14 cellular contexts compared by ENCODE assay signal in genomic region chr5:34928267-34928666, GRCh38. TPM values are rescaled to one million over a fixed set of nuclear protein-coding genes. Genes with fewer than 3 reads are reported as not detected.
A peak's percentile ranks its signal among the peaks of the same experiment; 100 is the strongest.
DNase-seq lines count a peak whose midpoint lies in the region; ATAC-seq, FAIRE-seq and TF ChIP-seq lines count a peak whose summit lies in the region.
"Had no signal": no experiment of that assay in that cellular context is flagged by ENCODE, and none has a peak within 500 bp of the region (broad histone marks: within the 10 kb centered on the region; RNA-seq: fewer than 3 reads in every experiment).

No MANE protein-coding gene starts in this region.

- ATAC-seq in K562 (no peak), gastrocnemius medialis (no peak)

- POLR2A ChIA-PET in K562 (lab: Yijun Ruan, JAX): interaction anchor here (1.5 to 3.7 kb wide), 3 partner anchors 12 to 15 kb away, joined by 4 to 67 read pairs (median 22); partner anchors contain the start of genes BRIX1 and RAD1

- H2AFZ ChIP-seq in mammary epithelial cell (ENCODE audit: low read depth, low read length) (no peak overlapping the region), K562 (ENCODE audit: low read depth, low read length) (no peak overlapping the region), smooth muscle cell (ENCODE audit: low read depth) (no peak overlapping the region)

- H3K4me3 ChIP-seq in mammary epithelial cell (replicated peaks in 1 of 3; ENCODE audit: insufficient read depth in 1 of 3, low read depth in 2 of 3, low read length in 3 of 3) (no peak overlapping the region), breast epithelium (no peak overlapping the region), K562 (no peak overlapping the region), smooth muscle cell (peak overlapping the region; percentile 78), gastrocnemius medialis (no peak overlapping the region)

- peaks cover 23% of the 10 kb centered on the region for H3F3A ChIP-seq in smooth muscle cell (ENCODE audit: low read depth)

- H3K27ac Mint-ChIP-seq in activated naive CD4-positive, alpha-beta T cell treated with anti-CD3 and anti-CD28 coated beads for 36 hours: no peak overlapping the region

- dilution Hi-C loops in mammary epithelial cell (cut with HindIII; ENCODE audit: low sequenced_read_pairs): no loop called here

- no peak overlapping the region for H3K27ac ChIP-seq in mammary epithelial cell (ENCODE audit: insufficient read depth, low read depth, low read length)
- peak overlapping the region in 1 of 2 donors; percentile 95 for H3K27ac ChIP-seq in breast epithelium
- peak overlapping the region; percentile 47; the same call in 2 of the 3 replicates for H3K27ac ChIP-seq in K562 (ENCODE audit: extremely low read depth, low read depth, low read length)
- peak overlapping the region; percentile 2 for H3K27ac ChIP-seq in smooth muscle cell (ENCODE audit: low read depth)
- H3K27ac ChIP-seq in substantia nigra (ENCODE audit: low read depth, low read length, poor library complexity, severe bottlenecking): no peak overlapping the region
- H3K27ac ChIP-seq in gastrocnemius medialis: peak overlapping the region in 2 of 4 donors; percentile 77 to 87

- H3K9me3 ChIP-seq in mammary epithelial cell (replicated peaks; ENCODE audit: insufficient read depth, low read length) (no peaks in the 10 kb centered on the region), breast epithelium (no peaks in the 10 kb centered on the region), K562 (replicated peaks; ENCODE audit: control insufficient read depth, insufficient read depth, low read depth, low read length) (no peaks in the 10 kb centered on the region), smooth muscle cell (replicated peaks; ENCODE audit: low read depth) (no peaks in the 10 kb centered on the region), gastrocnemius medialis (no peaks in the 10 kb centered on the region)
- H3K9me3 ChIP-seq: tibial artery had no signal

- peaks cover 40% of the 10 kb centered on the region for H3K4me1 Mint-ChIP-seq in activated naive CD4-positive, alpha-beta T cell treated with anti-CD3 and anti-CD28 coated beads for 36 hours (ENCODE audit: low read depth)

- TF ChIP-seq CTCF in mammary epithelial cell (conservative IDR thresholded peaks at IDR 0.05 in 1 of 2, IDR thresholded peaks at IDR 0.05 in 1 of 2; ENCODE audit: extremely low read depth in 1 of 2, insufficient read depth in 1 of 2, low read depth in 1 of 2, low read length in 2 of 2) (no peak), breast epithelium (IDR thresholded peaks at IDR 0.05) (no peak), K562 (IDR thresholded peaks at IDR 0.05 in 2 of 3, conservative IDR thresholded peaks at IDR 0.05 in 1 of 3; ENCODE audit: insufficient read depth in 2 of 3, low read depth in 1 of 3, low read length in 3 of 3) (no peak), smooth muscle cell (IDR thresholded peaks at IDR 0.05; ENCODE audit: borderline replicate concordance, insufficient read depth, poor library complexity, severe bottlenecking) (no peak), gastrocnemius medialis (IDR thresholded peaks at IDR 0.05 in 4 of 5, conservative IDR thresholded peaks at IDR 0.05 in 1 of 5) (no peak)

- DNase-seq in mammary epithelial cell: no peak
- DNase-seq in breast epithelium (ENCODE audit: low spot score in 2 of 2): no peak
- peak; percentile 42 for DNase-seq in NOMO-1 treated with DMSO at 0.1 percent for 48 hours (lab: John Stamatoyannopoulos, UW; ENCODE audit: unreplicated experiment)
- DNase-seq in K562 (ENCODE audit: extremely low read depth in 1 of 4, low spot score in 3 of 4): peak in 1 of 4 experiments; percentile 14
- DNase-seq in smooth muscle cell (lab: John Stamatoyannopoulos, UW; ENCODE audit: unreplicated experiment): no peak
- no peak for DNase-seq in substantia nigra (lab: John Stamatoyannopoulos, UW)
- DNase-seq in gastrocnemius medialis: no peak
- DNase-seq in activated naive CD4-positive, alpha-beta T cell treated with anti-CD3 and anti-CD28 coated beads for 36 hours: no peak
- DNase-seq: central memory CD4-positive, alpha-beta T cell; islet precursor cell; midbrain; NCI-H1417; Right ventricle myocardium superior; tibial artery had no signal

- H4K20me1 ChIP-seq in mammary epithelial cell (ENCODE audit: insufficient read depth, low read length): no peaks in the 10 kb centered on the region
- H4K20me1 ChIP-seq in K562 (replicated peaks; ENCODE audit: control insufficient read depth, insufficient read depth, low read length): no peaks in the 10 kb centered on the region
- H4K20me1 ChIP-seq in smooth muscle cell (ENCODE audit: low read depth): peaks cover 26% of the 10 kb centered on the region

- 83% methylated on average over 5 of the region's 5 CpGs for WGBS in mammary epithelial cell (ENCODE audit: low coverage, missing lambda C conversion rate)
- 82% methylated on average over 5 of the region's 5 CpGs for WGBS in K562 (ENCODE audit: insufficient coverage, low coverage, missing lambda C conversion rate)
- WGBS in smooth muscle cell (ENCODE audit: low lambda C conversion rate): 92% methylated on average over 5 of the region's 5 CpGs

- no peak overlapping the region for H3K4me3 Mint-ChIP-seq in activated naive CD4-positive, alpha-beta T cell treated with anti-CD3 and anti-CD28 coated beads for 36 hours

- H3K9ac ChIP-seq in mammary epithelial cell (ENCODE audit: insufficient read depth, low read length): no peak overlapping the region
- H3K9ac ChIP-seq in K562 (ENCODE audit: insufficient read depth in 1 of 2, low read depth in 2 of 2, low read length in 2 of 2): peak overlapping the region in 1 of 2 experiments; percentile 38; a peak in 1 of 4 replicates
- H3K9ac ChIP-seq in smooth muscle cell (ENCODE audit: low read depth): no peak overlapping the region

- H3K9me1 ChIP-seq in K562 (ENCODE audit: control insufficient read depth, insufficient read depth, low read length): no peaks in the 10 kb centered on the region

- no peak for TF ChIP-seq RAD21 in K562 (CRISPR knock-in tag; conservative IDR thresholded peaks at IDR 0.05 in 1 of 2, IDR thresholded peaks at IDR 0.05 in 1 of 2)

- no peak for TF ChIP-seq EP300 in K562 (IDR thresholded peaks at IDR 0.05; ENCODE audit: low read length)

- H3K4me1 ChIP-seq in mammary epithelial cell (ENCODE audit: insufficient read depth, low read length) (peaks cover 29% of the 10 kb centered on the region), breast epithelium (peaks cover 3 to 4% of the 10 kb centered on the region in 2 donors), K562 (replicated peaks in 1 of 2; ENCODE audit: control insufficient read depth in 2 of 2, insufficient read depth in 2 of 2, low read length in 2 of 2) (peaks cover 16 to 30% of the 10 kb centered on the region in 2 experiments), smooth muscle cell (ENCODE audit: low read depth) (peaks cover 11% of the 10 kb centered on the region), gastrocnemius medialis (peaks cover 11 to 19% of the 10 kb centered on the region in 2 donors)

- CTCF ChIA-PET in mammary epithelial cell (lab: Charles Lee; ENCODE audit: low non-redundant PET) (no interaction called here), K562 (lab: Yijun Ruan, JAX; ENCODE audit: low intra/inter-chr PET ratio) (no interaction called here)
- CTCF ChIA-PET in activated naive CD4-positive, alpha-beta T cell treated with anti-CD3 and anti-CD28 coated beads for 36 hours (lab: Charles Lee): no interaction called here

- H3K79me2 ChIP-seq in mammary epithelial cell (ENCODE audit: insufficient read depth, low read length) (peaks cover 66% of the 10 kb centered on the region), K562 (ENCODE audit: control insufficient read depth, insufficient read depth, low read length) (peaks cover 69% of the 10 kb centered on the region), smooth muscle cell (ENCODE audit: low read depth) (peaks cover 33% of the 10 kb centered on the region)

- BruUV-seq in mammary epithelial cell (replicated peaks; lab: Mats Ljungman, UMichigan) (no TSS peak), K562 (replicated peaks; lab: Mats Ljungman, UMichigan) (no TSS peak)

- H3K36me3 ChIP-seq in mammary epithelial cell (ENCODE audit: insufficient read depth, low read length) (peaks cover 29% of the 10 kb centered on the region), breast epithelium (no peaks in the 10 kb centered on the region), K562 (ENCODE audit: control insufficient read depth, insufficient read depth, low read length) (peaks cover 62% of the 10 kb centered on the region), smooth muscle cell (ENCODE audit: low read depth) (peaks cover 8% of the 10 kb centered on the region), gastrocnemius medialis (peaks cover 0 to 32% of the 10 kb centered on the region in 2 donors)

- TF ChIP-seq POLR2A in breast epithelium (IDR thresholded peaks at IDR 0.05) (no peak), K562 (conservative IDR thresholded peaks at IDR 0.05) (no peak; the same call in 1 of the 2 replicates), gastrocnemius medialis (IDR thresholded peaks at IDR 0.05) (no peak)

- H3K36me3 Mint-ChIP-seq in activated naive CD4-positive, alpha-beta T cell treated with anti-CD3 and anti-CD28 coated beads for 36 hours (ENCODE audit: low read depth): peaks cover 30% of the 10 kb centered on the region

- in situ Hi-C loops in mammary epithelial cell (cut with MboI; ENCODE audit: low sequenced_read_pairs in 2 of 2) (no loop called here), K562 (cut with MboI) (no loop called here), gastrocnemius medialis (cut with MboI; ENCODE audit: low sequenced_read_pairs in 4 of 4) (loop anchor here in 2 of 4 donors (10.0 to 25.0 kb wide), 3 partner anchors 1227 to 1491 kb away; partner anchors contain the start of genes TARS1 (in 2 of the 2), LMBRD2 (in 1 of the 2) and SKP2 (in 1 of the 2))

- peak overlapping the region; percentile 89 for H3K4me2 ChIP-seq in mammary epithelial cell (ENCODE audit: insufficient read depth, low read depth, low read length)
- H3K4me2 ChIP-seq in K562 (ENCODE audit: insufficient read depth, low read length): peak overlapping the region; percentile 79
- H3K4me2 ChIP-seq in smooth muscle cell: no peak overlapping the region

- H3K9me3 Mint-ChIP-seq in activated naive CD4-positive, alpha-beta T cell treated with anti-CD3 and anti-CD28 coated beads for 36 hours: no peaks in the 10 kb centered on the region

- H3K27me3 Mint-ChIP-seq in activated naive CD4-positive, alpha-beta T cell treated with anti-CD3 and anti-CD28 coated beads for 36 hours (ENCODE audit: low read depth): no peaks in the 10 kb centered on the region

- no peak for FAIRE-seq in K562 (lab: Jason Lieb, UNC)

- intact Hi-C loops in mammary epithelial cell (cut with micrococcal nuclease) (no loop called here), breast epithelium (cut with DNase I; ENCODE audit: low total_unique reads) (no loop called here), K562 (cut with micrococcal nuclease) (no loop called here), gastrocnemius medialis (cut with DNase I; ENCODE audit: low total_unique reads) (loop anchor here (5.0 to 10.0 kb wide), 2 partner anchors 273 to 1486 kb away; partner anchors contain the start of genes RAI14 and TARS1)
- intact Hi-C loops in activated naive CD4-positive, alpha-beta T cell treated with anti-CD3 and anti-CD28 coated beads for 36 hours (cut with micrococcal nuclease): loop anchor here (5.0 to 10.0 kb wide), 8 partner anchors 689 to 1486 kb away; partner anchors contain the start of genes AMACR, IL7R, LMBRD2 and NADK2

- H3K27me3 ChIP-seq in mammary epithelial cell (ENCODE audit: insufficient read depth, low read length): no peaks in the 10 kb centered on the region
- H3K27me3 ChIP-seq in breast epithelium: no peaks in the 10 kb centered on the region
- H3K27me3 ChIP-seq in K562 (ENCODE audit: control insufficient read depth in 2 of 2, insufficient read depth in 2 of 2, low read length in 2 of 2): no peaks in the 10 kb centered on the region
- no peaks in the 10 kb centered on the region for H3K27me3 ChIP-seq in smooth muscle cell (ENCODE audit: low read depth)
- H3K27me3 ChIP-seq in gastrocnemius medialis: no peaks in the 10 kb centered on the region
- H3K27me3 ChIP-seq: tibial artery had no signal

RNA-seq across cellular contexts. Expression of gene DNAJC21, which starts 1.1 kb away (rescaled TPM):
- total RNA-seq in mammary epithelial cell: 10 to 100 TPM; 23.2 to 53.0 TPM
- polyA plus RNA-seq in mammary epithelial cell: 20.1 TPM
- 29.3 TPM for polyA minus RNA-seq in mammary epithelial cell
- 10 to 100 TPM; 33.8 to 39.8 (median 36.9) TPM for total RNA-seq in breast epithelium
- total RNA-seq in K562 (2011; cell fraction: chromatin; rRNA removed; ENCODE audit: low replicate concordance): 39.8 and 116 TPM in 2 replicates
- total RNA-seq in K562 (2011; cell fraction: nucleolus; rRNA removed): 17.7 and 25.3 TPM in 2 replicates
- 46.5 and 68.7 TPM in 2 replicates for total RNA-seq in K562 (2011; cell fraction: nucleoplasm; rRNA removed)
- total RNA-seq in K562 (2014; rRNA removed): 77.5 and 83.3 TPM in 2 replicates
- 104 and 118 TPM in 2 replicates for total RNA-seq in K562 (2014; rRNA removed; fragmentation: Illumina TruSeq; extraction: Trizol)
- 98.0 and 102 TPM in 2 replicates for total RNA-seq in K562 (2015; rRNA removed; fragmentation: Illumina TruSeq; extraction: Trizol)
- total RNA-seq in K562 (2021): 66.3 and 70.7 TPM in 2 replicates
- polyA plus RNA-seq in K562 (2011; rRNA removed): 32.2 and 58.5 TPM in 2 replicates
- polyA plus RNA-seq in K562 (2011; cell fraction: cytosol; rRNA removed): 7.0 and 12.1 TPM in 2 replicates
- 19.7 and 23.1 TPM in 2 replicates for polyA plus RNA-seq in K562 (2011; cell fraction: nucleus; rRNA removed)
- 51.5 and 71.1 TPM in 2 replicates for polyA plus RNA-seq in K562 (2012)
- 86.5 and 105 TPM in 2 replicates for polyA plus RNA-seq in K562 (2014; fragmentation: Illumina TruSeq; extraction: Trizol)
- polyA plus RNA-seq in K562 (2014; fragmentation: Nextera tagmentation; extraction: Ambion mirVana): 10 to 100 TPM; 26.6 to 29.7 TPM
- polyA plus RNA-seq in K562 (2014; rRNA removed): 54.9 and 63.9 TPM in 2 replicates
- 80.9 and 97.2 TPM in 2 replicates for polyA minus RNA-seq in K562 (2011; rRNA and poly(A)+ RNA removed)
- polyA minus RNA-seq in K562 (2011; cell fraction: cytosol; rRNA and poly(A)+ RNA removed): 25.2 and 31.1 TPM in 2 replicates
- polyA minus RNA-seq in K562 (2011; cell fraction: nucleus; rRNA and poly(A)+ RNA removed): 20.7 and 45.9 TPM in 2 replicates
- 24.1 and 27.9 TPM in 2 replicates for total RNA-seq in smooth muscle cell
- 21.8 and 29.1 TPM in 2 replicates for polyA plus RNA-seq in smooth muscle cell
- total RNA-seq in gastrocnemius medialis: 10 to 100 TPM; 40.9 to 81.7 (median 74.7) TPM
- 10 to 100 TPM; 59.1 to 62.1 TPM for total RNA-seq in activated naive CD4-positive, alpha-beta T cell treated with anti-CD3 and anti-CD28 coated beads for 36 hours

RNA-seq across cellular contexts. Expression of gene BRIX1, which starts 12.8 kb away (rescaled TPM):
- total RNA-seq in mammary epithelial cell: 10 to 100 TPM; 20.8 to 39.8 TPM
- 22.4 TPM for polyA plus RNA-seq in mammary epithelial cell
- polyA minus RNA-seq in mammary epithelial cell: 16.5 TPM
- 10 to 100 TPM; 18.2 to 28.8 (median 23.7) TPM for total RNA-seq in breast epithelium
- 40.7 and 142 TPM in 2 replicates for total RNA-seq in K562 (2011; cell fraction: chromatin; rRNA removed; ENCODE audit: low replicate concordance)
- 26.7 and 34.7 TPM in 2 replicates for total RNA-seq in K562 (2011; cell fraction: nucleolus; rRNA removed)
- 60.4 and 72.4 TPM in 2 replicates for total RNA-seq in K562 (2011; cell fraction: nucleoplasm; rRNA removed)
- total RNA-seq in K562 (2014; rRNA removed): 118 and 119 TPM in 2 replicates
- 159 and 166 TPM in 2 replicates for total RNA-seq in K562 (2014; rRNA removed; fragmentation: Illumina TruSeq; extraction: Trizol)
- 156 and 169 TPM in 2 replicates for total RNA-seq in K562 (2015; rRNA removed; fragmentation: Illumina TruSeq; extraction: Trizol)
- 115 and 119 TPM in 2 replicates for total RNA-seq in K562 (2021)
- polyA plus RNA-seq in K562 (2011; rRNA removed): 112 and 161 TPM in 2 replicates
- 17.1 and 48.8 TPM in 2 replicates for polyA plus RNA-seq in K562 (2011; cell fraction: cytosol; rRNA removed)
- 26.1 and 46.6 TPM in 2 replicates for polyA plus RNA-seq in K562 (2011; cell fraction: nucleus; rRNA removed)
- 59.1 and 82.5 TPM in 2 replicates for polyA plus RNA-seq in K562 (2012)
- 142 and 193 TPM in 2 replicates for polyA plus RNA-seq in K562 (2014; fragmentation: Illumina TruSeq; extraction: Trizol)
- 100 to 1,000 TPM; 125 to 157 TPM for polyA plus RNA-seq in K562 (2014; fragmentation: Nextera tagmentation; extraction: Ambion mirVana)
- 161 and 170 TPM in 2 replicates for polyA plus RNA-seq in K562 (2014; rRNA removed)
- 104 and 106 TPM in 2 replicates for polyA minus RNA-seq in K562 (2011; rRNA and poly(A)+ RNA removed)
- 40.9 and 62.6 TPM in 2 replicates for polyA minus RNA-seq in K562 (2011; cell fraction: cytosol; rRNA and poly(A)+ RNA removed)
- 34.1 and 61.0 TPM in 2 replicates for polyA minus RNA-seq in K562 (2011; cell fraction: nucleus; rRNA and poly(A)+ RNA removed)
- total RNA-seq in smooth muscle cell: 38.1 and 39.6 TPM in 2 replicates
- polyA plus RNA-seq in smooth muscle cell: 25.8 and 34.8 TPM in 2 replicates
- total RNA-seq in gastrocnemius medialis: 10 to 100 TPM in 3 of 4 donors, 1 to 10 TPM in 1; 9.2 to 15.7 (median 12.0) TPM
- 10 to 100 TPM; 66.5 to 69.0 TPM for total RNA-seq in activated naive CD4-positive, alpha-beta T cell treated with anti-CD3 and anti-CD28 coated beads for 36 hours

RNA-seq across cellular contexts. Expression of gene RAD1, which starts 13.0 kb away (rescaled TPM):
- total RNA-seq in mammary epithelial cell: 10 to 100 TPM; 25.0 to 25.7 TPM
- polyA plus RNA-seq in mammary epithelial cell: 17.7 TPM
- polyA minus RNA-seq in mammary epithelial cell: 9.2 TPM
- total RNA-seq in breast epithelium: 10 to 100 TPM; 12.8 to 23.3 (median 18.7) TPM
- 75.3 and 78.4 TPM in 2 replicates for total RNA-seq in K562 (2011; cell fraction: chromatin; rRNA removed; ENCODE audit: low replicate concordance)
- total RNA-seq in K562 (2011; cell fraction: nucleolus; rRNA removed): 50.4 and 59.2 TPM in 2 replicates
- total RNA-seq in K562 (2011; cell fraction: nucleoplasm; rRNA removed): 51.7 and 52.6 TPM in 2 replicates
- 52.9 and 62.7 TPM in 2 replicates for total RNA-seq in K562 (2014; rRNA removed)
- 59.4 and 60.9 TPM in 2 replicates for total RNA-seq in K562 (2014; rRNA removed; fragmentation: Illumina TruSeq; extraction: Trizol)
- total RNA-seq in K562 (2015; rRNA removed; fragmentation: Illumina TruSeq; extraction: Trizol): 52.4 and 60.8 TPM in 2 replicates
- 54.1 and 54.9 TPM in 2 replicates for total RNA-seq in K562 (2021)
- polyA plus RNA-seq in K562 (2011; rRNA removed): 52.1 and 78.1 TPM in 2 replicates
- polyA plus RNA-seq in K562 (2011; cell fraction: cytosol; rRNA removed): 22.0 and 25.7 TPM in 2 replicates
- polyA plus RNA-seq in K562 (2011; cell fraction: nucleus; rRNA removed): 28.3 and 30.4 TPM in 2 replicates
- polyA plus RNA-seq in K562 (2012): 33.4 and 56.4 TPM in 2 replicates
- 44.5 and 54.9 TPM in 2 replicates for polyA plus RNA-seq in K562 (2014; fragmentation: Illumina TruSeq; extraction: Trizol)
- polyA plus RNA-seq in K562 (2014; fragmentation: Nextera tagmentation; extraction: Ambion mirVana): 100 to 1,000 TPM; 120 to 148 TPM
- polyA plus RNA-seq in K562 (2014; rRNA removed): 54.4 and 69.3 TPM in 2 replicates
- 59.4 and 68.8 TPM in 2 replicates for polyA minus RNA-seq in K562 (2011; rRNA and poly(A)+ RNA removed)
- 30.7 and 38.0 TPM in 2 replicates for polyA minus RNA-seq in K562 (2011; cell fraction: cytosol; rRNA and poly(A)+ RNA removed)
- polyA minus RNA-seq in K562 (2011; cell fraction: nucleus; rRNA and poly(A)+ RNA removed): 52.6 and 58.6 TPM in 2 replicates
- 14.5 and 33.2 TPM in 2 replicates for total RNA-seq in smooth muscle cell
- polyA plus RNA-seq in smooth muscle cell: 24.1 and 26.4 TPM in 2 replicates
- total RNA-seq in gastrocnemius medialis: 10 to 100 TPM in 3 of 4 donors, 1 to 10 TPM in 1; 7.8 to 21.2 (median 18.1) TPM
- total RNA-seq in activated naive CD4-positive, alpha-beta T cell treated with anti-CD3 and anti-CD28 coated beads for 36 hours: 10 to 100 TPM; 38.8 to 40.7 TPM

Comparison
In these comparisons a context has a peak if more than half of its experiments do, and no peak if none do; other contexts are left out.
1. H3K27ac ChIP-seq: peak in K562 (single experiment) and smooth muscle cell (single experiment); none in mammary epithelial cell (single experiment) and substantia nigra (single experiment).
2. intact Hi-C loops: an anchor here in gastrocnemius medialis (5.0 to 10.0 kb wide) and activated naive CD4-positive, alpha-beta T cell treated with anti-CD3 and anti-CD28 coated beads for 36 hours (5.0 to 10.0 kb wide); none called in mammary epithelial cell, breast epithelium and K562.